Comparison of ENCODE assay signal across 16 cellular contexts in genomic region chrX:130704053-130705038, GRCh38.
DNase-seq lines count a peak whose midpoint lies in the region; ATAC-seq and TF ChIP-seq lines count a peak whose summit lies in the region.
"Had no signal": no experiment of that assay in that cellular context is flagged by ENCODE, and none has a peak within 500 bp of the region (broad histone marks: within the 10 kb centered on the region; RNA-seq: fewer than 3 reads in every experiment).

No MANE protein-coding gene starts in this region.

- DNase-seq in HCEC 1CT (peak; percentile 22), adipocyte (ENCODE audit: low read depth) (peak; percentile 54), fibroblast of the aortic adventitia (ENCODE audit: low read depth) (peak; percentile 68), midbrain (lab: John Stamatoyannopoulos, UW) (no peak), NCI-H82 (lab: John Stamatoyannopoulos, UW) (no peak)
- DNase-seq: activated CD4-positive, alpha-beta T cell treated with anti-CD3 and anti-CD28 coated beads, Interleukin-2, amount 50 U/mL, for 4 hours; foreskin melanocyte; islet precursor cell; natural killer cell; NCI-H2227 treated with DMSO at 0.1 percent for 48 hours; T-helper 17 cell had no signal

- peaks cover 25% of the 10 kb centered on the region for H3K4me1 ChIP-seq in adipocyte (ENCODE audit: control insufficient read depth, insufficient read depth, low read length)
- H3K4me1 ChIP-seq in skeletal muscle satellite cell (ENCODE audit: control insufficient read depth, insufficient read depth, low read length) = peaks cover 25% of the 10 kb centered on the region

- ATAC-seq in GM18517 (IDR thresholded peaks at IDR 0.05; ENCODE audit: unreplicated experiment) (no peak), GM21786 (IDR thresholded peaks at IDR 0.05; ENCODE audit: unreplicated experiment) (no peak)
- ATAC-seq: activated T-helper 17 cell treated with anti-CD3 and anti-CD28 coated beads, Interleukin-2, amount 50 U/mL, for 72 hours; GM23338; natural killer cell; T-helper 17 cell had no signal

- H3K36me3 ChIP-seq in adipocyte (ENCODE audit: control insufficient read depth, insufficient read depth, low read length, severe bottlenecking) (no peaks in the 10 kb centered on the region), skeletal muscle satellite cell (ENCODE audit: insufficient read depth, low read length) (no peaks in the 10 kb centered on the region)

- H3K9ac ChIP-seq in adipocyte (ENCODE audit: low read length) (no peak overlapping the region), skeletal muscle satellite cell (ENCODE audit: low read depth, low read length) (no peak overlapping the region)

- peak overlapping the region; percentile 30 for H3K4me2 ChIP-seq in skeletal muscle satellite cell (ENCODE audit: low read length)
- H3K4me2 ChIP-seq: GM23338 had no signal

- H3K4me3 ChIP-seq in adipocyte (ENCODE audit: low read length) = peak overlapping the region; percentile 26
- no peak overlapping the region for H3K4me3 ChIP-seq in fibroblast of the aortic adventitia (ENCODE audit: low read depth, low read length)
- H3K4me3 ChIP-seq in skeletal muscle satellite cell (ENCODE audit: low read length) = peak overlapping the region; percentile 5
- H3K4me3 ChIP-seq: GM23338 had no signal

- H3K27me3 ChIP-seq in adipocyte (replicated peaks; ENCODE audit: control insufficient read depth, insufficient read depth, low read length) (peaks cover 4% of the 10 kb centered on the region), skeletal muscle satellite cell (ENCODE audit: control insufficient read depth, insufficient read depth, low read length) (no peaks in the 10 kb centered on the region)

- no peak for TF ChIP-seq CTCF in fibroblast of the aortic adventitia (IDR thresholded peaks at IDR 0.05; ENCODE audit: insufficient read depth, low read length)

- H3K9me3 ChIP-seq in adipocyte (ENCODE audit: control insufficient read depth, low read length) = no peaks in the 10 kb centered on the region
- no peaks in the 10 kb centered on the region for H3K9me3 ChIP-seq in skeletal muscle satellite cell (replicated peaks; ENCODE audit: low read length)

Comparison
In these comparisons a context has a peak if more than half of its experiments do, and no peak if none do; other contexts are left out.
1. DNase-seq: peak in HCEC 1CT (single experiment), adipocyte (single experiment) and fibroblast of the aortic adventitia (single experiment); none in midbrain (single experiment) and NCI-H82 (single experiment).